In the genomic region with DNA sequence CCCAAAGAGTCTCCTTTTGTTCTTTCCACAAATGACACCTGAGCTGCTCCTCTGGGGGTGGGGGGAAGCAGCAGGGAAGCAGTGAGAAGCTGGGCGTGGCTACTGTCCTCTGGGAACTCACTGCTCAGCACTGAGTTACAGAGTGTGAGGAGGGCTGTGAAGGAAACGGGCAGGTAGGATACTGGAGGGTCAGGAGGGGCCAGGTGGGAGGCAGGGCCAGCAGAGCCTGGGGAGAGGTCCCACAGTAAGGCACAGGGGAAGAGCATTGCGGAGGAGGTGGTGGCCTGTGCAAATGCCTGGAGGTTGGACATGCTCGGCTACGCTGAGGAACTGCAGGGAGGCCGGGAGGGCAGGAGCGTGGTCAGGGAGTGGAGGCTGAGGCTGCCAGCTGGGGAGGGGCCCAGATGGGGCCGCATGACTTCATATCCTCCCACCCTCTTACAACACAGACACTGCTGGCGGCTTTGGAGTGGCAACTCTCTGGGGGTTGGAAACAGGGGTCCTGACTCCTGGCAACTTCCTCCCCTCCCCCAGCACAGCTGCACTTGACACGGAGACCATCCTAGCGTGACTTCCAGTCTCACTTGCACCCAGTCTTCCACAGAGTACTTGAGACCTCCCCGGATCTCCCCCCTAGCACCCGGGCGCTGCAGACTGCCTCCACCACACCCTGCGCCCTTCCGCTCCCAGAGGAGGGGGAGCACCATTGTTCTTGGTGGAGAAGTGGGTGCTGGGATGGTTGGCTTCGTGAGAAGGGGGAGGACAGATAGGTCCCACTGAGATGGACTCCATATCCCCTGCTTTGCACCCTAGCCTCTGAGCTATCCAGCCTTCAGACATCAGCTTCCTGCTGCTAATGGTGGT, we compare ENCODE assay signal across 1 cellular context.
TF ChIP-seq lines count a peak whose summit lies in the region.

No MANE protein-coding gene starts in this region.

TF ChIP-seq in HEK293, 187 proteins besides CTCF, POLR2A, EP300 and RAD21 (continued from another document):
- TF ChIP-seq KLF17 (tag by site-specific recombination; IDR thresholded peaks at IDR 0.05) (peak; percentile 81; the same call in 1 of the 2 replicates), REST (tag by site-specific recombination; IDR thresholded peaks at IDR 0.05) (no peak), ZNF837 (tag by site-specific recombination; IDR thresholded peaks at IDR 0.05) (no peak), SETDB1 (IDR thresholded peaks at IDR 0.05; ENCODE audit: insufficient read length, low read length) (no peak), WT1 (tag by site-specific recombination; IDR thresholded peaks at IDR 0.05) (peak; percentile 84), ZNF394 (tag by site-specific recombination; IDR thresholded peaks at IDR 0.05; ENCODE audit: borderline replicate concordance) (peak; percentile 45; the same call in 1 of the 2 replicates), KLF10 (tag by site-specific recombination; IDR thresholded peaks at IDR 0.05) (no peak), GLIS1 (tag by site-specific recombination; IDR thresholded peaks at IDR 0.05) (peak; percentile 39), ZFHX2 (tag by site-specific recombination; conservative IDR thresholded peaks at IDR 0.05) (0 out of 2 replicates have a peak, but pooled peaks have one; percentile 15), KLF9 (tag by site-specific recombination; IDR thresholded peaks at IDR 0.05; ENCODE audit: low read depth) (0 out of 2 replicates have a peak, but pooled peaks have one; percentile 27), ZNF629 (tag by site-specific recombination; IDR thresholded peaks at IDR 0.05) (no peak), ZNF202 (tag by site-specific recombination; IDR thresholded peaks at IDR 0.05; ENCODE audit: borderline replicate concordance) (no peak), MYNN (tag by site-specific recombination; IDR thresholded peaks at IDR 0.05; ENCODE audit: borderline replicate concordance) (no peak), ZNF677 (tag by site-specific recombination; IDR thresholded peaks at IDR 0.05) (no peak), ZNF24 (tag by site-specific recombination; IDR thresholded peaks at IDR 0.05) (no peak), PRDM2 (tag by site-specific recombination; IDR thresholded peaks at IDR 0.05; ENCODE audit: borderline replicate concordance) (no peak), ZNF658 (tag by site-specific recombination; IDR thresholded peaks at IDR 0.05) (no peak), RBAK (tag by site-specific recombination; IDR thresholded peaks at IDR 0.05) (no peak), GLI2 (tag by site-specific recombination; IDR thresholded peaks at IDR 0.05; ENCODE audit: borderline replicate concordance, low read depth) (no peak), ZNF404 (tag by site-specific recombination; IDR thresholded peaks at IDR 0.05) (no peak), TRIM28 (IDR thresholded peaks at IDR 0.05; ENCODE audit: borderline replicate concordance, low read length) (no peak), SCRT2 (tag by site-specific recombination; IDR thresholded peaks at IDR 0.05) (no peak), ZNF510 (tag by site-specific recombination; IDR thresholded peaks at IDR 0.05; ENCODE audit: insufficient replicate concordance) (no peak), ZNF600 (tag by site-specific recombination; IDR thresholded peaks at IDR 0.05) (peak; percentile 8; the same call in 1 of the 2 replicates), ZNF544 (tag by site-specific recombination; IDR thresholded peaks at IDR 0.05) (no peak), ZIC2 (tag by site-specific recombination; IDR thresholded peaks at IDR 0.05) (peak; percentile 47; the same call in 1 of the 2 replicates)
- TF ChIP-seq, protein P1, sequence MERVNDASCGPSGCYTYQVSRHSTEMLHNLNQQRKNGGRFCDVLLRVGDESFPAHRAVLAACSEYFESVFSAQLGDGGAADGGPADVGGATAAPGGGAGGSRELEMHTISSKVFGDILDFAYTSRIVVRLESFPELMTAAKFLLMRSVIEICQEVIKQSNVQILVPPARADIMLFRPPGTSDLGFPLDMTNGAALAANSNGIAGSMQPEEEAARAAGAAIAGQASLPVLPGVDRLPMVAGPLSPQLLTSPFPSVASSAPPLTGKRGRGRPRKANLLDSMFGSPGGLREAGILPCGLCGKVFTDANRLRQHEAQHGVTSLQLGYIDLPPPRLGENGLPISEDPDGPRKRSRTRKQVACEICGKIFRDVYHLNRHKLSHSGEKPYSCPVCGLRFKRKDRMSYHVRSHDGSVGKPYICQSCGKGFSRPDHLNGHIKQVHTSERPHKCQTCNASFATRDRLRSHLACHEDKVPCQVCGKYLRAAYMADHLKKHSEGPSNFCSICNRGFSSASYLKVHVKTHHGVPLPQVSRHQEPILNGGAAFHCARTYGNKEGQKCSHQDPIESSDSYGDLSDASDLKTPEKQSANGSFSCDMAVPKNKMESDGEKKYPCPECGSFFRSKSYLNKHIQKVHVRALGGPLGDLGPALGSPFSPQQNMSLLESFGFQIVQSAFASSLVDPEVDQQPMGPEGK (tag by site-specific recombination; IDR thresholded peaks at IDR 0.05): no peak
- TF ChIP-seq, protein P2, sequence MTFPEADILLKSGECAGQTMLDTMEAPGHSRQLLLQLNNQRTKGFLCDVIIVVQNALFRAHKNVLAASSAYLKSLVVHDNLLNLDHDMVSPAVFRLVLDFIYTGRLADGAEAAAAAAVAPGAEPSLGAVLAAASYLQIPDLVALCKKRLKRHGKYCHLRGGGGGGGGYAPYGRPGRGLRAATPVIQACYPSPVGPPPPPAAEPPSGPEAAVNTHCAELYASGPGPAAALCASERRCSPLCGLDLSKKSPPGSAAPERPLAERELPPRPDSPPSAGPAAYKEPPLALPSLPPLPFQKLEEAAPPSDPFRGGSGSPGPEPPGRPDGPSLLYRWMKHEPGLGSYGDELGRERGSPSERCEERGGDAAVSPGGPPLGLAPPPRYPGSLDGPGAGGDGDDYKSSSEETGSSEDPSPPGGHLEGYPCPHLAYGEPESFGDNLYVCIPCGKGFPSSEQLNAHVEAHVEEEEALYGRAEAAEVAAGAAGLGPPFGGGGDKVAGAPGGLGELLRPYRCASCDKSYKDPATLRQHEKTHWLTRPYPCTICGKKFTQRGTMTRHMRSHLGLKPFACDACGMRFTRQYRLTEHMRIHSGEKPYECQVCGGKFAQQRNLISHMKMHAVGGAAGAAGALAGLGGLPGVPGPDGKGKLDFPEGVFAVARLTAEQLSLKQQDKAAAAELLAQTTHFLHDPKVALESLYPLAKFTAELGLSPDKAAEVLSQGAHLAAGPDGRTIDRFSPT (tag by site-specific recombination; IDR thresholded peaks at IDR 0.05): no peak
TF ChIP-seq in HEK293: peak in this region for 10.
